39 cellular contexts compared by ENCODE assay signal in genomic region chr1:204628868-204629267, GRCh38. TPM values are rescaled to one million over a fixed set of nuclear protein-coding genes. Genes with fewer than 3 reads are reported as not detected.
"Had no signal": no experiment of that assay in that cellular context is flagged by ENCODE, and none has a peak within 500 bp of the region (broad histone marks: within the 10 kb centered on the region; RNA-seq: fewer than 3 reads in every experiment).

No MANE protein-coding gene starts in this region.

- H3K4me3 Mint-ChIP-seq: activated B cell treated with CpG ODN at 0.5 μM for 24 hours; activated CD4-positive, alpha-beta memory T cell treated with anti-CD3 and anti-CD28 coated beads for 36 hours; activated CD4-positive, alpha-beta T cell treated with anti-CD3 and anti-CD28 coated beads, Interleukin-2, amount 10 ng/mL, durations not matched to agents 24 days and 14 days; activated CD8-positive, alpha-beta T cell treated with anti-CD3 and anti-CD28 coated beads for 36 hours; activated naive CD4-positive, alpha-beta T cell treated with anti-CD3 and anti-CD28 coated beads for 36 hours; activated naive CD8-positive, alpha-beta T cell treated with anti-CD3 and anti-CD28 coated beads for 36 hours; activated T-cell treated with anti-CD3 and anti-CD28 coated beads, Interleukin-2, amount 50 U/mL, for 4 hours; activated T-cell treated with anti-CD3 and anti-CD28 coated beads, Interleukin-2, amount 50 U/mL, for 72 hours; activated T-helper 1 cell treated with anti-CD3 and anti-CD28 coated beads, Interleukin-12 subunit alpha, Interleukin-12 subunit beta, Interleukin-2, Interleukin-4 antibody, amounts not matched to agents 30 ng/mL and 10 ng/mL and 1 ng/mL, durations not matched to agents 14 hours and 24 hours and 36 hours; activated T-helper 17 cell treated with anti-CD3 and anti-CD28 coated beads, Interleukin-2, amount 50 U/mL, for 72 hours; central memory CD8-positive, alpha-beta T cell; T-helper 1 cell treated with Interleukin-12 subunit alpha and Interleukin-12 subunit beta and Interleukin-4 antibody, amounts not matched to agents 30 μg/mL and 1 μg/mL, for 36 hours; T-helper 2 cell treated with Interferon-gamma antibody and Interleukin-4, amounts not matched to agents 5 μg/mL and 100 μg/mL, for 36 hours had no signal

- DNase-seq: activated B cell treated with CpG ODN at 0.5 μM for 24 hours; activated CD4-positive, alpha-beta memory T cell treated with anti-CD3 and anti-CD28 coated beads for 36 hours; activated CD4-positive, alpha-beta T cell treated with anti-CD3 and anti-CD28 coated beads for 4 hours; activated CD4-positive, alpha-beta T cell treated with anti-CD3 and anti-CD28 coated beads, Interleukin-2, amount 10 ng/mL, durations not matched to agents 24 days and 14 days; activated CD4-positive, alpha-beta T cell treated with anti-CD3 and anti-CD28 coated beads, Interleukin-2, amount 50 U/mL, for 1 hour; activated CD4-positive, alpha-beta T cell treated with anti-CD3 and anti-CD28 coated beads, Interleukin-2, amount 50 U/mL, for 4 hours; activated CD4-positive, CD25-positive, alpha-beta regulatory T cell treated with anti-CD3 and anti-CD28 coated beads, Interleukin-2, amount 50 U/mL, for 72 hours; activated CD8-positive, alpha-beta memory T cell treated with anti-CD3 and anti-CD28 coated beads, Interleukin-2, amount 50 U/mL, for 4 hours; activated CD8-positive, alpha-beta T cell treated with anti-CD3 and anti-CD28 coated beads for 36 hours; activated effector memory CD4-positive, alpha-beta T cell treated with anti-CD3 and anti-CD28 coated beads, Interleukin-2, amount 50 U/mL, for 16 hours; activated gamma-delta T cell treated with Interleukin-2 at 50 U/mL for 16 hours; activated naive CD4-positive, alpha-beta T cell; activated naive CD4-positive, alpha-beta T cell treated with anti-CD3 and anti-CD28 coated beads for 36 hours; activated naive CD4-positive, alpha-beta T cell treated with anti-CD3 and anti-CD28 coated beads, Interleukin-2, amount 50 U/mL, for 16 hours; activated naive CD8-positive, alpha-beta T cell treated with anti-CD3 and anti-CD28 coated beads for 36 hours; activated T-cell treated with anti-CD3 and anti-CD28 coated beads for 4 hours; activated T-cell treated with anti-CD3 and anti-CD28 coated beads, Interleukin-2, amount 50 U/mL, for 1 hour; activated T-cell treated with anti-CD3 and anti-CD28 coated beads, Interleukin-2, amount 50 U/mL, for 4 hours; activated T-cell treated with anti-CD3 and anti-CD28 coated beads, Interleukin-2, amount 50 U/mL, for 72 hours; adrenal gland; amniotic stem cell; aorta; body of pancreas; caudate nucleus; SW 1271; T-helper 1 cell; T-helper 2 cell; T-helper 9 cell had no signal

- H3K4me3 ChIP-seq: adrenal gland, body of pancreas, cardiac muscle cell had no signal

- H3K9me3 Mint-ChIP-seq: activated B cell treated with CpG ODN at 0.5 μM for 24 hours; activated CD4-positive, alpha-beta memory T cell treated with anti-CD3 and anti-CD28 coated beads for 36 hours; activated CD4-positive, alpha-beta T cell treated with anti-CD3 and anti-CD28 coated beads, Interleukin-2, amount 10 ng/mL, durations not matched to agents 24 days and 14 days; activated CD8-positive, alpha-beta T cell treated with anti-CD3 and anti-CD28 coated beads for 36 hours; activated naive CD4-positive, alpha-beta T cell treated with anti-CD3 and anti-CD28 coated beads for 36 hours; activated naive CD4-positive, alpha-beta T cell treated with anti-CD3 and anti-CD28 coated beads, Interleukin-2, amount 50 U/mL, for 72 hours; activated naive CD8-positive, alpha-beta T cell treated with anti-CD3 and anti-CD28 coated beads for 36 hours; activated T-cell treated with anti-CD3 and anti-CD28 coated beads, Interleukin-2, amount 50 U/mL, for 4 hours; activated T-cell treated with anti-CD3 and anti-CD28 coated beads, Interleukin-2, amount 50 U/mL, for 72 hours; activated T-helper 1 cell treated with anti-CD3 and anti-CD28 coated beads, Interleukin-12 subunit alpha, Interleukin-12 subunit beta, Interleukin-2, Interleukin-4 antibody, amounts not matched to agents 30 ng/mL and 10 ng/mL and 1 ng/mL, durations not matched to agents 14 hours and 24 hours and 36 hours; activated T-helper 17 cell treated with anti-CD3 and anti-CD28 coated beads, Interleukin-2, amount 50 U/mL, for 72 hours; central memory CD8-positive, alpha-beta T cell; T-helper 2 cell treated with Interferon-gamma antibody and Interleukin-4, amounts not matched to agents 5 μg/mL and 100 μg/mL, for 36 hours had no signal

- H3K27ac ChIP-seq: adrenal gland, body of pancreas, cardiac muscle cell, VCaP had no signal

- ATAC-seq: activated CD8-positive, alpha-beta T cell treated with anti-CD3 and anti-CD28 coated beads for 36 hours; activated naive CD4-positive, alpha-beta T cell treated with anti-CD3 and anti-CD28 coated beads, Interleukin-2, amount 50 U/mL, for 72 hours; activated T-cell treated with anti-CD3 and anti-CD28 coated beads, Interleukin-2, amount 50 U/mL, for 4 hours; activated T-cell treated with anti-CD3 and anti-CD28 coated beads, Interleukin-2, amount 50 U/mL, for 72 hours; activated T-helper 17 cell treated with anti-CD3 and anti-CD28 coated beads, Interleukin-2, amount 50 U/mL, for 72 hours; body of pancreas had no signal

- H3K4me1 ChIP-seq: body of pancreas had no signal

- FAIRE-seq: astrocyte, bronchial epithelial cell, TTC549 had no signal

- H3K36me3 ChIP-seq: adrenal gland, cardiac muscle cell had no signal

- H3K9me3 ChIP-seq: adrenal gland, body of pancreas had no signal

- H3K27ac Mint-ChIP-seq: activated B cell treated with CpG ODN at 0.5 μM for 24 hours; activated CD4-positive, alpha-beta memory T cell treated with anti-CD3 and anti-CD28 coated beads for 36 hours; activated CD4-positive, alpha-beta T cell treated with anti-CD3 and anti-CD28 coated beads, Interleukin-2, amount 10 ng/mL, durations not matched to agents 24 days and 14 days; activated CD8-positive, alpha-beta T cell treated with anti-CD3 and anti-CD28 coated beads for 36 hours; activated naive CD4-positive, alpha-beta T cell treated with anti-CD3 and anti-CD28 coated beads for 36 hours; activated naive CD8-positive, alpha-beta T cell treated with anti-CD3 and anti-CD28 coated beads for 36 hours; activated T-cell treated with anti-CD3 and anti-CD28 coated beads, Interleukin-2, amount 50 U/mL, for 72 hours; activated T-helper 1 cell treated with anti-CD3 and anti-CD28 coated beads, Interleukin-12 subunit alpha, Interleukin-12 subunit beta, Interleukin-2, Interleukin-4 antibody, amounts not matched to agents 30 ng/mL and 10 ng/mL and 1 ng/mL, durations not matched to agents 14 hours and 24 hours and 36 hours; activated T-helper 17 cell treated with anti-CD3 and anti-CD28 coated beads, Interleukin-2, amount 50 U/mL, for 72 hours; T-helper 1 cell treated with Interleukin-12 subunit alpha and Interleukin-12 subunit beta and Interleukin-4 antibody, amounts not matched to agents 30 μg/mL and 1 μg/mL, for 36 hours; T-helper 2 cell treated with Interferon-gamma antibody and Interleukin-4, amounts not matched to agents 5 μg/mL and 100 μg/mL, for 36 hours had no signal

- H3K36me3 Mint-ChIP-seq: activated CD4-positive, alpha-beta memory T cell treated with anti-CD3 and anti-CD28 coated beads for 36 hours; activated naive CD4-positive, alpha-beta T cell treated with anti-CD3 and anti-CD28 coated beads, Interleukin-2, amount 50 U/mL, for 72 hours; activated naive CD8-positive, alpha-beta T cell treated with anti-CD3 and anti-CD28 coated beads for 36 hours had no signal

- H3K27me3 ChIP-seq: cardiac muscle cell had no signal

- H3K4me1 Mint-ChIP-seq: activated B cell treated with CpG ODN at 0.5 μM for 24 hours; activated CD4-positive, alpha-beta T cell treated with anti-CD3 and anti-CD28 coated beads, Interleukin-2, amount 10 ng/mL, durations not matched to agents 24 days and 14 days; activated naive CD8-positive, alpha-beta T cell treated with anti-CD3 and anti-CD28 coated beads for 36 hours; central memory CD8-positive, alpha-beta T cell had no signal

RNA-seq across cellular contexts. Expression of gene LRRN2, which starts 56.7 kb away (rescaled TPM):
- total RNA-seq: activated B cell treated with CpG ODN at 0.5 μM for 24 hours; activated CD4-positive, alpha-beta memory T cell treated with anti-CD3 and anti-CD28 coated beads for 36 hours; activated CD8-positive, alpha-beta T cell treated with anti-CD3 and anti-CD28 coated beads for 36 hours; activated naive CD4-positive, alpha-beta T cell treated with anti-CD3 and anti-CD28 coated beads for 36 hours; activated naive CD4-positive, alpha-beta T cell treated with anti-CD3 and anti-CD28 coated beads, Interleukin-2, amount 50 U/mL, for 72 hours; activated naive CD8-positive, alpha-beta T cell treated with anti-CD3 and anti-CD28 coated beads for 36 hours; activated T-cell treated with anti-CD3 and anti-CD28 coated beads, Interleukin-2, amount 50 U/mL, for 4 hours; activated T-cell treated with anti-CD3 and anti-CD28 coated beads, Interleukin-2, amount 50 U/mL, for 72 hours; activated T-helper 1 cell treated with anti-CD3 and anti-CD28 coated beads, Interleukin-12 subunit alpha, Interleukin-12 subunit beta, Interleukin-2, Interleukin-4 antibody, amounts not matched to agents 30 ng/mL and 10 ng/mL and 1 ng/mL, durations not matched to agents 14 hours and 24 hours and 36 hours; activated T-helper 17 cell treated with anti-CD3 and anti-CD28 coated beads, Interleukin-2, amount 50 U/mL, for 72 hours; bronchial epithelial cell had no signal
- polyA plus RNA-seq: aorta had no signal
